8 cellular contexts compared by ENCODE assay signal in the genomic region with DNA sequence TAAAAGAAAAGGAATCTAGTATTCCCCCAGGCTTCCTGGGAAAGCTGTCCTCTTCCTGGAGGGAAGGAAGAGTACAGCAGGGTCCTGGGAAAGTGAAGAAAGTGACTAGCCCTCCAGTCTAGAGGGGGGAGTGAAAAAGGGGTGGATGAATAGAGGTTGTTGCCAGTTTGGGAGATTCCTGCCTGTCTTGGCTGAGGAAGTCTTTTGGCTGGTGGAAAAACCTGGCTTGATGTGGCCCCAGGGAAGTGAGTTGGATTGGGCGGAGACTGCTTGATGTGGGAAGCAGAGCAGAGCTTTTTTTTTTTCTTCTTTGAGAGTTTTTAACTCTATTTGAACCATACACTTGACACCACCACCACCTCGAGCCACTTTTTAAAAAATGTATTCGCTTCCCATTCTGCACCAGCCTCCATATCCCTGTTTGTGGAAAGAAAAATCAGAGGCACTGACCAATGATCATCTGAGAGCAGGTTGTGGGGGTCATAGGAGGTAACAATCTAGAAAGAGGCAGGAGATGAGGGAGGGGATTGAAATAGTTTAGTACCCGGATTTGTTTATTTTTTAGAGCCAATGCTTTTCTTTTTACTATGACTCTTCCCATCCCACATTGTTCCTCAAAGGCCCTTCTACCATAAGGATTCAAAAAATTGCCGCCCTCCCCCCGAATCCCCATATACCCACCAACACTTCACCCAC. TPM values are rescaled to one million over a fixed set of nuclear protein-coding genes. Genes with fewer than 3 reads are reported as not detected.
DNase-seq lines count a peak whose midpoint lies in the region; ATAC-seq and TF ChIP-seq lines count a peak whose summit lies in the region.

No MANE protein-coding gene starts in this region.

- DNase-seq in ELR (ENCODE audit: low read depth) (peak; percentile 57), NCI-H774 (lab: John Stamatoyannopoulos, UW) (peak; percentile 1), transverse colon (peak; percentile 41)
- DNase-seq in stimulated activated CD4-positive, alpha-beta T cell treated with anti-CD3 and anti-CD28 coated beads, Interleukin-1b, Interleukin-23, amount 100 ng/mL, for 48 hours, result no peak

- intact Hi-C loops in transverse colon (cut with DNase I; ENCODE audit: low total_unique reads), result no loop called here

- H3K27me3 ChIP-seq in ectodermal cell (ENCODE audit: control insufficient read depth, insufficient read depth, low read length, poor library complexity, severe bottlenecking), result no peaks in the 10 kb centered on the region
- peaks cover 19% of the 10 kb centered on the region for H3K27me3 ChIP-seq in transverse colon

- H3K9me3 ChIP-seq in ectodermal cell (ENCODE audit: control insufficient read depth, low read length) (no peaks in the 10 kb centered on the region), mesodermal cell (ENCODE audit: control insufficient read depth, low read length) (no peaks in the 10 kb centered on the region), transverse colon (no peaks in the 10 kb centered on the region)

- in situ Hi-C loops in transverse colon (cut with MboI; ENCODE audit: low pct_ligation_motif_present in 1 of 4, low pct_unique_long_range_greater_than_20kb in 1 of 4, low sequenced_read_pairs in 3 of 4), result no loop called here

- no peak for ATAC-seq in HG02571 (IDR thresholded peaks at IDR 0.05; ENCODE audit: unreplicated experiment)
- ATAC-seq in HG02840 (IDR thresholded peaks at IDR 0.05; ENCODE audit: low FRiP score, unreplicated experiment), result no peak

- TF ChIP-seq EP300 in transverse colon (IDR thresholded peaks at IDR 0.05; ENCODE audit: low read depth), result no peak

- WGBS in ectodermal cell, 2 experiments, result 26 to 38% methylated on average over 4 to 6 of the region's 6 CpGs
- 60% methylated on average over 1 of the region's 6 CpGs; no CpG with 5 or more reads in 1 of the 2 experiments for WGBS in mesodermal cell (ENCODE audit: insufficient coverage in 2 of 2), 2 experiments
- 30 to 35% methylated on average over 6 of the region's 6 CpGs for WGBS in transverse colon (ENCODE audit: low coverage in 1 of 2), 2 donors

- TF ChIP-seq POLR2A in transverse colon (IDR thresholded peaks at IDR 0.05), result peak; percentile 9

- H3K4me3 ChIP-seq in ectodermal cell (ENCODE audit: insufficient read depth, low read depth, low read length) (peak overlapping the region; percentile 74), mesodermal cell (ENCODE audit: extremely low read depth, insufficient read depth, low read length, poor library complexity, severe bottlenecking) (peak overlapping the region; percentile 53), transverse colon (peak overlapping the region; percentile 54 to 94 (median 58))

- H3K36me3 ChIP-seq in ectodermal cell (ENCODE audit: control insufficient read depth, insufficient read depth, low read length) (peaks cover 10% of the 10 kb centered on the region), mesodermal cell (ENCODE audit: control insufficient read depth, insufficient read depth, low read length) (peaks cover 13% of the 10 kb centered on the region), transverse colon (peaks cover 0 to 24% (median 12%) of the 10 kb centered on the region in 4 donors)

- H3K27ac ChIP-seq in ectodermal cell (ENCODE audit: insufficient read depth, low read depth, low read length, poor library complexity, severe bottlenecking) (no peak overlapping the region), mesodermal cell (ENCODE audit: low read depth, low read length, severe bottlenecking) (no peak overlapping the region), transverse colon (peak overlapping the region; percentile 81 to 95 (median 90))

- H3K4me1 ChIP-seq in ectodermal cell (ENCODE audit: control insufficient read depth, insufficient read depth, low read length), result peaks cover 7% of the 10 kb centered on the region
- H3K4me1 ChIP-seq in mesodermal cell (ENCODE audit: control insufficient read depth, insufficient read depth, low read length, poor library complexity, severe bottlenecking), result peaks cover 15% of the 10 kb centered on the region
- H3K4me1 ChIP-seq in transverse colon, result peaks cover 0 to 24% (median 12%) of the 10 kb centered on the region in 4 donors

- no peak for TF ChIP-seq CTCF in transverse colon (IDR thresholded peaks at IDR 0.05)

RNA-seq across cellular contexts. Expression of gene DTX3, which starts 0.7 kb away (rescaled TPM):
- 103 TPM for polyA plus RNA-seq in ectodermal cell (2013, experiment 1 of 4)
- 109 TPM for polyA plus RNA-seq in ectodermal cell (2013, experiment 2 of 4)
- 99.4 TPM for polyA plus RNA-seq in ectodermal cell (2013, experiment 3 of 4)
- polyA plus RNA-seq in ectodermal cell (2013, experiment 4 of 4), result 114 TPM
- 45.3 TPM for polyA plus RNA-seq in mesodermal cell (2013, experiment 1 of 2)
- 37.5 TPM for polyA plus RNA-seq in mesodermal cell (2013, experiment 2 of 2)
- 10 to 100 TPM in 1 of 4 donors, 1 to 10 TPM in 3; 8.0 to 10.9 (median 9.6) TPM for total RNA-seq in transverse colon

RNA-seq across cellular contexts. Expression of gene ARHGEF25, which starts 7.3 kb away (rescaled TPM):
- 44.2 TPM for polyA plus RNA-seq in ectodermal cell (2013, experiment 1 of 4)
- polyA plus RNA-seq in ectodermal cell (2013, experiment 2 of 4), result 44.4 TPM
- 36.2 TPM for polyA plus RNA-seq in ectodermal cell (2013, experiment 3 of 4)
- 40.9 TPM for polyA plus RNA-seq in ectodermal cell (2013, experiment 4 of 4)
- polyA plus RNA-seq in mesodermal cell (2013, experiment 1 of 2), result 36.3 TPM
- polyA plus RNA-seq in mesodermal cell (2013, experiment 2 of 2), result 30.7 TPM
- total RNA-seq in transverse colon, result 10 to 100 TPM in 3 of 4 donors, 1 to 10 TPM in 1; 6.6 to 35.9 (median 15.3) TPM

RNA-seq across cellular contexts. Expression of gene PIP4K2C, which starts 12.9 kb away (rescaled TPM):
- polyA plus RNA-seq in ectodermal cell (2013, experiment 1 of 4), result 26.4 TPM
- polyA plus RNA-seq in ectodermal cell (2013, experiment 2 of 4), result 27.3 TPM
- 17.6 TPM for polyA plus RNA-seq in ectodermal cell (2013, experiment 3 of 4)
- polyA plus RNA-seq in ectodermal cell (2013, experiment 4 of 4), result 19.5 TPM
- 17.0 TPM for polyA plus RNA-seq in mesodermal cell (2013, experiment 1 of 2)
- polyA plus RNA-seq in mesodermal cell (2013, experiment 2 of 2), result 12.5 TPM
- total RNA-seq in transverse colon, result 100 to 1,000 TPM in 1 of 4 donors, 10 to 100 TPM in 3; 38.4 to 308 (median 45.8) TPM

RNA-seq across cellular contexts. Expression of gene B4GALNT1, which starts 29.1 kb away (rescaled TPM):
- 4.7 TPM for polyA plus RNA-seq in ectodermal cell (2013, experiment 1 of 4)
- 2.7 TPM for polyA plus RNA-seq in ectodermal cell (2013, experiment 2 of 4)
- 2.9 TPM for polyA plus RNA-seq in ectodermal cell (2013, experiment 3 of 4)
- 2.4 TPM for polyA plus RNA-seq in ectodermal cell (2013, experiment 4 of 4)
- polyA plus RNA-seq in mesodermal cell (2013, experiment 1 of 2), result 2.1 TPM
- polyA plus RNA-seq in mesodermal cell (2013, experiment 2 of 2), result 1.3 TPM
- 1 to 10 TPM in 2 of 4 donors, under 1 TPM in 1, not detected in 1; 0.68 to 6.4 (median 2.1) TPM for total RNA-seq in transverse colon

RNA-seq across cellular contexts. Expression of gene KIF5A, which starts 54.1 kb away (rescaled TPM):
- 18.9 TPM for polyA plus RNA-seq in ectodermal cell (2013, experiment 1 of 4)
- 19.1 TPM for polyA plus RNA-seq in ectodermal cell (2013, experiment 2 of 4)
- 14.0 TPM for polyA plus RNA-seq in ectodermal cell (2013, experiment 3 of 4)
- 15.9 TPM for polyA plus RNA-seq in ectodermal cell (2013, experiment 4 of 4)
- 2.1 TPM for polyA plus RNA-seq in mesodermal cell (2013, experiment 1 of 2)
- 2.4 TPM for polyA plus RNA-seq in mesodermal cell (2013, experiment 2 of 2)
- total RNA-seq in transverse colon, result 1 to 10 TPM; 1.3 to 6.2 (median 1.6) TPM

Comparison
In these comparisons a context has a peak if more than half of its experiments do, and no peak if none do; other contexts are left out.
1. H3K27ac ChIP-seq: peak in transverse colon (4 of 4); none in ectodermal cell (single experiment) and mesodermal cell (single experiment).
2. Peak in every context shown above with its lines, with median percentiles within 50 percentile points of each other: H3K4me3 ChIP-seq.